11 cellular contexts compared by ENCODE assay signal in genomic region chr1:71307451-71307850, GRCh38.
A peak's percentile ranks its signal among the peaks of the same experiment; 100 is the strongest.
DNase-seq lines count a peak whose midpoint lies in the region; ATAC-seq and TF ChIP-seq lines count a peak whose summit lies in the region.
"Had no signal": no experiment of that assay in that cellular context is flagged by ENCODE, and none has a peak within 500 bp of the region (broad histone marks: within the 10 kb centered on the region; RNA-seq: fewer than 3 reads in every experiment).

No MANE protein-coding gene starts in this region.

- POLR2A ChIA-PET in GM10248 (lab: Yijun Ruan, JAX): no interaction called here
- POLR2A ChIA-PET in activated CD4-positive, alpha-beta memory T cell treated with anti-CD3 and anti-CD28 coated beads for 36 hours (lab: Charles Lee): no interaction called here

- no peak overlapping the region for H3K23ac ChIP-seq in neuronal stem cell (ENCODE audit: low read depth, low read length, poor library complexity)

- H3K14ac ChIP-seq in neuronal stem cell (ENCODE audit: low read length): no peak overlapping the region

- no peak overlapping the region for H2AK5ac ChIP-seq in neuronal stem cell (ENCODE audit: low read depth, low read length)

- H2BK120ac ChIP-seq in neuronal stem cell (ENCODE audit: low read depth, low read length): no peak overlapping the region

- DNase-seq in SK-N-MC (ENCODE audit: low read depth, low spot score): peak; percentile 75
- no peak for DNase-seq in neuronal stem cell (ENCODE audit: low spot score)
- no peak for DNase-seq in left lobe of liver (ENCODE audit: low spot score)
- no peak for DNase-seq in GM10248 (ENCODE audit: extremely low spot score)
- DNase-seq in activated CD4-positive, alpha-beta memory T cell treated with anti-CD3 and anti-CD28 coated beads for 36 hours: no peak
- no peak for DNase-seq in NCI-H1436 treated with DMSO at 0.1 percent for 48 hours (lab: John Stamatoyannopoulos, UW)
- DNase-seq: T-cell, upper lobe of left lung had no signal

- H3K4me1 ChIP-seq in neuronal stem cell (ENCODE audit: control insufficient read depth in 2 of 2, insufficient read depth in 1 of 2, low read depth in 1 of 2, low read length in 2 of 2): no peaks in the 10 kb centered on the region
- H3K4me1 ChIP-seq: upper lobe of left lung had no signal

- H2AFZ ChIP-seq in neuronal stem cell (ENCODE audit: low read length): peak overlapping the region; percentile 69

- no peak overlapping the region for H3K4ac ChIP-seq in neuronal stem cell (ENCODE audit: low read length)

- intact Hi-C loops in activated CD4-positive, alpha-beta memory T cell treated with anti-CD3 and anti-CD28 coated beads for 36 hours (cut with micrococcal nuclease): no loop called here

- no peak for TF ChIP-seq CTCF in GM10248 (IDR thresholded peaks at IDR 0.05; ENCODE audit: control extremely low read depth, extremely low read depth, low read depth, missing control alignments)

- no peak overlapping the region for H3K27ac Mint-ChIP-seq in activated CD4-positive, alpha-beta memory T cell treated with anti-CD3 and anti-CD28 coated beads for 36 hours
- H3K27ac Mint-ChIP-seq: T-cell had no signal

- H4K91ac ChIP-seq in neuronal stem cell (ENCODE audit: low read depth, low read length, poor library complexity): no peak overlapping the region

- H2BK12ac ChIP-seq in neuronal stem cell (ENCODE audit: low read length): no peak overlapping the region

- H4K8ac ChIP-seq in neuronal stem cell (ENCODE audit: low read depth, low read length): no peak overlapping the region

- H3K9me3 ChIP-seq in SK-N-MC (ENCODE audit: low read depth, low read length): no peaks in the 10 kb centered on the region
- peaks cover 0 to 1% of the 10 kb centered on the region in 2 donors for H3K9me3 ChIP-seq in neuronal stem cell (replicated peaks in 1 of 2; ENCODE audit: control insufficient read depth in 2 of 2, insufficient read depth in 1 of 2, low read depth in 1 of 2, low read length in 2 of 2)
- H3K9me3 ChIP-seq: upper lobe of left lung had no signal

- CTCF ChIA-PET in GM10248 (lab: Yijun Ruan, JAX): interaction anchor here (1.1 kb wide), 1 partner anchor 54 kb away, joined by 3 read pairs; no protein-coding TSS in a partner anchor
- CTCF ChIA-PET in activated CD4-positive, alpha-beta memory T cell treated with anti-CD3 and anti-CD28 coated beads for 36 hours (lab: Charles Lee): no interaction called here

- no peaks in the 10 kb centered on the region for H3K4me1 Mint-ChIP-seq in activated CD4-positive, alpha-beta memory T cell treated with anti-CD3 and anti-CD28 coated beads for 36 hours (ENCODE audit: low read depth)
- H3K4me1 Mint-ChIP-seq: neural crest cell, T-cell had no signal

- no peaks in the 10 kb centered on the region for H3K27me3 Mint-ChIP-seq in activated CD4-positive, alpha-beta memory T cell treated with anti-CD3 and anti-CD28 coated beads for 36 hours
- H3K27me3 Mint-ChIP-seq: T-cell had no signal

- H2BK15ac ChIP-seq in neuronal stem cell (ENCODE audit: low read length): no peak overlapping the region

- no peak overlapping the region for H2BK5ac ChIP-seq in neuronal stem cell (ENCODE audit: low read length)

- no peaks in the 10 kb centered on the region for H3K9me3 Mint-ChIP-seq in activated CD4-positive, alpha-beta memory T cell treated with anti-CD3 and anti-CD28 coated beads for 36 hours
- H3K9me3 Mint-ChIP-seq: neural crest cell had no signal

- H3K4me3 ChIP-seq in SK-N-MC (0 out of 2 replicates have a peak overlapping the region, but pooled peaks have one; percentile 18), neuronal stem cell (ENCODE audit: low read length in 2 of 2) (no peak overlapping the region)
- H3K4me3 ChIP-seq: upper lobe of left lung had no signal

- H3K9ac ChIP-seq in SK-N-MC (ENCODE audit: insufficient read length) (no peak overlapping the region), neuronal stem cell (ENCODE audit: low read depth, low read length, poor library complexity) (no peak overlapping the region)

- no peak overlapping the region for H3K18ac ChIP-seq in neuronal stem cell (ENCODE audit: low read length)

- H3K4me3 Mint-ChIP-seq in activated CD4-positive, alpha-beta memory T cell treated with anti-CD3 and anti-CD28 coated beads for 36 hours: no peak overlapping the region
- H3K4me3 Mint-ChIP-seq: neural crest cell, T-cell had no signal

- no peaks in the 10 kb centered on the region for H3K36me3 Mint-ChIP-seq in activated CD4-positive, alpha-beta memory T cell treated with anti-CD3 and anti-CD28 coated beads for 36 hours
- H3K36me3 Mint-ChIP-seq: T-cell had no signal

- H3K79me1 ChIP-seq in neuronal stem cell (ENCODE audit: low read depth, low read length): peaks cover 2% of the 10 kb centered on the region

- H3K27me3 ChIP-seq in neuronal stem cell (ENCODE audit: control insufficient read depth in 3 of 3, insufficient read depth in 3 of 3, low read depth in 1 of 3, low read length in 3 of 3): no peaks in the 10 kb centered on the region
- H3K27me3 ChIP-seq: upper lobe of left lung had no signal

- H3K36me3 ChIP-seq in SK-N-MC (ENCODE audit: insufficient read depth, low read length) (no peaks in the 10 kb centered on the region), neuronal stem cell (replicated peaks in 1 of 2; ENCODE audit: control insufficient read depth in 2 of 2, insufficient read depth in 2 of 2, low read length in 2 of 2) (no peaks in the 10 kb centered on the region)
- H3K36me3 ChIP-seq: upper lobe of left lung had no signal

- ATAC-seq in GM19025 (IDR thresholded peaks at IDR 0.05; ENCODE audit: low read depth, unreplicated experiment): peak; percentile 49
- ATAC-seq in HG03175 (IDR thresholded peaks at IDR 0.05; ENCODE audit: unreplicated experiment): peak; percentile 68
- ATAC-seq in left lobe of liver: no peak
- ATAC-seq: T-cell had no signal

- peak overlapping the region; percentile 81 for H3K27ac ChIP-seq in SK-N-MC
- no peak overlapping the region for H3K27ac ChIP-seq in neuronal stem cell (replicated peaks; ENCODE audit: low read length)
- H3K27ac ChIP-seq: upper lobe of left lung had no signal

- H3K4me2 ChIP-seq in neuronal stem cell (ENCODE audit: insufficient read depth, low read length, poor library complexity, severe bottlenecking): no peak overlapping the region
